In genomic region chr12:68410018-68410650, GRCh38 we compare ENCODE assay signal across 1 cellular context.
TF ChIP-seq lines count a peak whose summit lies in the region.

No MANE protein-coding gene starts in this region.

TF ChIP-seq in H1, 55 proteins besides CTCF, POLR2A, EP300 and RAD21:
- no peak for TF ChIP-seq FOSL1 (IDR thresholded peaks at IDR 0.05; ENCODE audit: insufficient read depth, low read depth, low read length)
- TF ChIP-seq SP1 (IDR thresholded peaks at IDR 0.05; ENCODE audit: low read depth, low read length): no peak
- TF ChIP-seq BCL11A (IDR thresholded peaks at IDR 0.05; ENCODE audit: low read depth in 2 of 2, low read length in 2 of 2): no peak
- TF ChIP-seq SP4 (IDR thresholded peaks at IDR 0.05; ENCODE audit: low read length): no peak
- TF ChIP-seq RFX5 (IDR thresholded peaks at IDR 0.05; ENCODE audit: borderline replicate concordance, low read depth, low read length): no peak
- no peak for TF ChIP-seq CBX5 (IDR thresholded peaks at IDR 0.05; ENCODE audit: low read depth, low read length)
